ENCODE assay signal across 8 cellular contexts in the genomic region with DNA sequence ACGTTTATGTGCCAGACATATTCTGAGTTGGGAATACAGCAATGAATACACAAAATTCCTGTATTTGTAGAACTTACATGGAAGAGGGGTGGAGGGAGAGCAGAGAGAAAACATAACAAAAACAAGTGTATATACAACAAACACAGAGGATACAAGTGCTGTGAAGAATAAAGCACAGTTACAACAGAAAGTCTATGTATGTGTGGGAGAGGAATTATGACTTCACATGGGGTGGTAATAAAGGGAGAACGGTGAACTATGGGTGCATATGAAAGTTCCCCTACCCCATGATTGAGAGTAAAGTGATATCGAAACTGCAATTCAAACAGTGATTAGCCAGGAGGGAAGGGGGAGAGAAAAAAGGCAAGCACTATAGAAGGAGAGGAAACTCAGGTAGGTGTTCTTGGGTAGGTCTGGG. TPM values are rescaled to one million over a fixed set of nuclear protein-coding genes. Genes with fewer than 3 reads are reported as not detected.
DNase-seq lines count a peak whose midpoint lies in the region; ATAC-seq and TF ChIP-seq lines count a peak whose summit lies in the region.

No MANE protein-coding gene starts in this region.

- TF ChIP-seq CTCF in coronary artery (IDR thresholded peaks at IDR 0.05) = no peak

- peaks cover 44% of the 10 kb centered on the region for H3K36me3 Mint-ChIP-seq in activated T-cell treated with anti-CD3 and anti-CD28 coated beads, Interleukin-2, amount 50 U/mL, for 4 hours (ENCODE audit: insufficient read depth)
- H3K36me3 Mint-ChIP-seq in stimulated activated effector memory CD8-positive, alpha-beta T cell treated with anti-CD3 and anti-CD28 coated beads, Interleukin-12 subunit alpha, Interleukin-12 subunit beta, amount 100 ng/mL, for 72 hours = peaks cover 84% of the 10 kb centered on the region

- no peak overlapping the region for H3K4me3 ChIP-seq in coronary artery

- H3K27ac ChIP-seq in coronary artery = no peak overlapping the region

- H3K4me3 Mint-ChIP-seq in activated T-cell treated with anti-CD3 and anti-CD28 coated beads, Interleukin-2, amount 50 U/mL, for 4 hours = peak overlapping the region; percentile 62
- H3K4me3 Mint-ChIP-seq in stimulated activated effector memory CD8-positive, alpha-beta T cell treated with anti-CD3 and anti-CD28 coated beads, Interleukin-12 subunit alpha, Interleukin-12 subunit beta, amount 100 ng/mL, for 72 hours = peak overlapping the region; percentile 11

- H3K9me3 Mint-ChIP-seq in activated T-cell treated with anti-CD3 and anti-CD28 coated beads, Interleukin-2, amount 50 U/mL, for 4 hours = no peaks in the 10 kb centered on the region
- no peaks in the 10 kb centered on the region for H3K9me3 Mint-ChIP-seq in stimulated activated effector memory CD8-positive, alpha-beta T cell treated with anti-CD3 and anti-CD28 coated beads, Interleukin-12 subunit alpha, Interleukin-12 subunit beta, amount 100 ng/mL, for 72 hours

- H3K27ac Mint-ChIP-seq in stimulated activated effector memory CD8-positive, alpha-beta T cell treated with anti-CD3 and anti-CD28 coated beads, Interleukin-12 subunit alpha, Interleukin-12 subunit beta, amount 100 ng/mL, for 72 hours = peak overlapping the region; percentile 43

- DNase-seq in activated T-cell treated with anti-CD3 and anti-CD28 coated beads, Interleukin-2, amount 50 U/mL, for 4 hours = no peak
- DNase-seq in activated T-cell treated with anti-CD3 and anti-CD28 coated beads, Interleukin-2, amount 50 U/mL, for 1 hour = no peak
- no peak for DNase-seq in stimulated activated effector memory CD8-positive, alpha-beta T cell treated with anti-CD3 and anti-CD28 coated beads, Interleukin-12 subunit alpha, Interleukin-12 subunit beta, amount 100 ng/mL, for 72 hours (ENCODE audit: low spot score in 2 of 2)
- no peak for DNase-seq in NCI-H1436 (lab: John Stamatoyannopoulos, UW)
- no peak for DNase-seq in H4 (ENCODE audit: low spot score)
- DNase-seq in coronary artery (ENCODE audit: low spot score) = no peak

- no peaks in the 10 kb centered on the region for H3K27me3 Mint-ChIP-seq in activated T-cell treated with anti-CD3 and anti-CD28 coated beads, Interleukin-2, amount 50 U/mL, for 4 hours (ENCODE audit: low read depth)

- peak; percentile 94 to 96 for ATAC-seq in activated T-cell treated with anti-CD3 and anti-CD28 coated beads, Interleukin-2, amount 50 U/mL, for 4 hours
- ATAC-seq in GM21825 (IDR thresholded peaks at IDR 0.05; ENCODE audit: unreplicated experiment) (peak; percentile 96), HG03469 (IDR thresholded peaks at IDR 0.05; ENCODE audit: unreplicated experiment) (peak; percentile 82)
- peak; percentile 99 for ATAC-seq in stimulated activated effector memory CD8-positive, alpha-beta T cell treated with anti-CD3 and anti-CD28 coated beads, Interleukin-12 subunit alpha, Interleukin-12 subunit beta, amount 100 ng/mL, for 72 hours

- H3K4me1 Mint-ChIP-seq in activated T-cell treated with anti-CD3 and anti-CD28 coated beads, Interleukin-2, amount 50 U/mL, for 4 hours (ENCODE audit: low read depth) = peaks cover 61% of the 10 kb centered on the region
- peaks cover 39% of the 10 kb centered on the region for H3K4me1 Mint-ChIP-seq in stimulated activated effector memory CD8-positive, alpha-beta T cell treated with anti-CD3 and anti-CD28 coated beads, Interleukin-12 subunit alpha, Interleukin-12 subunit beta, amount 100 ng/mL, for 72 hours

RNA-seq across cellular contexts. Expression of a gene that starts 24.6 kb away (rescaled TPM):
- total RNA-seq in activated T-cell treated with anti-CD3 and anti-CD28 coated beads, Interleukin-2, amount 50 U/mL, for 4 hours = 10 to 100 TPM; 72.8 to 92.3 (median 85.3) TPM
- 45.2 and 65.6 TPM in 2 replicates for total RNA-seq in H4 (2014; rRNA removed; shearing (Covaris generic))
